ENCODE assay signal across 8 cellular contexts in the genomic region with DNA sequence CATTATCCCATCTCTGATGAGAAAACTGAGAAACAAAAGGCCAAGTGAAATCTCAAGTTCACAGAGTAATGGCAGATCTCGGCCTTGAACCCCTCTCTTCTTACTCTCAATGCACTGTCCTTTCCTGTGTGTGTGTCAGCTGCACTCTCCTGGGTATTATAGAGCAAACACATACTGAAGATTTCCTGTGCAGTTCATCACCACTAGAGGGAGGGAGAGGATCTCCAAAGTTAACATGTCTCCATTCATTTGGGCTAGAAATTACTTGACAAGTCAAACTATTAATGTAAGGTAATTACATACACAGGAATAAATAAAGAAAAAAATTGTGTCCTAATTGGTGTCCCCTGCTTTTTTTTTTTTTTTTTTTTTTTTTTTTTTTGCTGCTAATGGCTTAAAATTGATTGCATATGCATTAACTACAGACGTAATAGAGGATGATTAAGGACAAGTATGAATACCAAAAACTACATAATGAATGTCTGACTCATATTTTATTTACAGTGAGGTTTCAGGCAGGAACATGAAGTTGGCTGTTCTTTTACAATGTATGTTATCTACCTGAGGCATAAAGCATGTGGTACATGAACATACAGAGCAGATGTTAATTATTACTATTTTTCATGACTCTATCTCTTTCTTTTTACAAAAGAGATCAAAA.
DNase-seq lines count a peak whose midpoint lies in the region; ATAC-seq and TF ChIP-seq lines count a peak whose summit lies in the region.

No MANE protein-coding gene starts in this region.

- H3K4me1 Mint-ChIP-seq in stimulated activated naive CD8-positive, alpha-beta T cell treated with anti-CD3 and anti-CD28 coated beads, Interleukin-15, amount 100 ng/mL, for 72 hours: no peaks in the 10 kb centered on the region

- ATAC-seq in stimulated activated naive CD8-positive, alpha-beta T cell treated with anti-CD3 and anti-CD28 coated beads, Interleukin-15, amount 100 ng/mL, for 72 hours: peak; percentile 83
- ATAC-seq in stimulated activated naive CD8-positive, alpha-beta T cell treated with anti-CD3 and anti-CD28 coated beads, Interleukin-15, Interleukin-2, amounts not matched to agents 100 U/mL and 50 U/mL, for 24 hours: no peak
- ATAC-seq in GM21619 (IDR thresholded peaks at IDR 0.05; ENCODE audit: unreplicated experiment): peak; percentile 89

- 44% methylated on average over 2 of the region's 2 CpGs for WGBS in liver

- TF ChIP-seq RAD21 in liver (IDR thresholded peaks at IDR 0.05): peak; percentile 81 to 90

- H3K36me3 ChIP-seq in NT2/D1 (ENCODE audit: insufficient read depth, insufficient read length, low read length): no peaks in the 10 kb centered on the region
- H3K36me3 ChIP-seq in liver (ENCODE audit: control insufficient read depth in 4 of 4, insufficient read depth in 3 of 4, low read depth in 1 of 4, low read length in 3 of 4): no peaks in the 10 kb centered on the region

- no peak overlapping the region for H3K27ac ChIP-seq in liver (ENCODE audit: low read depth in 1 of 2, low read length in 2 of 2)

- H3K9ac ChIP-seq in NT2/D1 (ENCODE audit: insufficient read length, low read depth) (no peak overlapping the region), liver (ENCODE audit: low read depth in 1 of 2, low read length in 2 of 2) (no peak overlapping the region)

- no peaks in the 10 kb centered on the region for H3K27me3 ChIP-seq in NT2/D1 (ENCODE audit: insufficient read depth, insufficient read length)
- peaks cover 0 to 3% (median 0%) of the 10 kb centered on the region in 4 donors for H3K27me3 ChIP-seq in liver (ENCODE audit: control insufficient read depth in 4 of 4, insufficient read depth in 4 of 4, low read length in 3 of 4)

- no peak overlapping the region for H3K27ac Mint-ChIP-seq in stimulated activated naive CD8-positive, alpha-beta T cell treated with anti-CD3 and anti-CD28 coated beads, Interleukin-15, amount 100 ng/mL, for 72 hours

- H3K9me3 ChIP-seq in NT2/D1 (ENCODE audit: insufficient read depth, low read length) (no peaks in the 10 kb centered on the region), liver (ENCODE audit: control insufficient read depth in 4 of 4, low read length in 3 of 4) (no peaks in the 10 kb centered on the region)

- H3K4me3 Mint-ChIP-seq in stimulated activated naive CD8-positive, alpha-beta T cell treated with anti-CD3 and anti-CD28 coated beads, Interleukin-15, amount 100 ng/mL, for 72 hours: no peak overlapping the region

- TF ChIP-seq CTCF in liver (IDR thresholded peaks at IDR 0.05; ENCODE audit: low read depth, low read length, missing input control): peak; percentile 76

- no peaks in the 10 kb centered on the region for H3K9me3 Mint-ChIP-seq in stimulated activated naive CD8-positive, alpha-beta T cell treated with anti-CD3 and anti-CD28 coated beads, Interleukin-15, amount 100 ng/mL, for 72 hours

- H3K4me1 ChIP-seq in NT2/D1 (ENCODE audit: insufficient read depth, insufficient read length): no peaks in the 10 kb centered on the region
- no peaks in the 10 kb centered on the region for H3K4me1 ChIP-seq in liver (ENCODE audit: control insufficient read depth in 4 of 4, insufficient read depth in 4 of 4, low read length in 3 of 4)

- DNase-seq in stimulated activated naive CD8-positive, alpha-beta T cell treated with anti-CD3 and anti-CD28 coated beads, Interleukin-15, amount 100 ng/mL, for 72 hours: no peak
- DNase-seq in stimulated activated naive CD8-positive, alpha-beta T cell treated with anti-CD3 and anti-CD28 coated beads, Interleukin-15, Interleukin-2, amounts not matched to agents 100 U/mL and 50 U/mL, for 24 hours: no peak
- DNase-seq in HS-5 (ENCODE audit: low read depth) (peak; percentile 66), NT2/D1 (ENCODE audit: low read depth, low spot score) (peak; percentile 57)
- DNase-seq in central memory CD4-positive, alpha-beta T cell: peak; percentile 23
- DNase-seq in NK-92 treated with Interleukin-12 subunit alpha and Interleukin-12 subunit beta, amount 100 ng/mL, for 24 hours (lab: John Stamatoyannopoulos, UW): no peak

- H3K27me3 Mint-ChIP-seq in stimulated activated naive CD8-positive, alpha-beta T cell treated with anti-CD3 and anti-CD28 coated beads, Interleukin-15, amount 100 ng/mL, for 72 hours: peaks cover 9% of the 10 kb centered on the region

- H3K4me3 ChIP-seq in NT2/D1 (ENCODE audit: insufficient read length, low read depth) (no peak overlapping the region), liver (ENCODE audit: low read depth in 1 of 3, low read length in 3 of 3) (no peak overlapping the region)

TF ChIP-seq in liver, 16 proteins besides CTCF, POLR2A, EP300 and RAD21:
- TF ChIP-seq GABPA (IDR thresholded peaks at IDR 0.05 in 1 of 2, conservative IDR thresholded peaks at IDR 0.05 in 1 of 2) (no peak), RXRA (IDR thresholded peaks at IDR 0.05) (no peak)
- TF ChIP-seq, protein P1, sequence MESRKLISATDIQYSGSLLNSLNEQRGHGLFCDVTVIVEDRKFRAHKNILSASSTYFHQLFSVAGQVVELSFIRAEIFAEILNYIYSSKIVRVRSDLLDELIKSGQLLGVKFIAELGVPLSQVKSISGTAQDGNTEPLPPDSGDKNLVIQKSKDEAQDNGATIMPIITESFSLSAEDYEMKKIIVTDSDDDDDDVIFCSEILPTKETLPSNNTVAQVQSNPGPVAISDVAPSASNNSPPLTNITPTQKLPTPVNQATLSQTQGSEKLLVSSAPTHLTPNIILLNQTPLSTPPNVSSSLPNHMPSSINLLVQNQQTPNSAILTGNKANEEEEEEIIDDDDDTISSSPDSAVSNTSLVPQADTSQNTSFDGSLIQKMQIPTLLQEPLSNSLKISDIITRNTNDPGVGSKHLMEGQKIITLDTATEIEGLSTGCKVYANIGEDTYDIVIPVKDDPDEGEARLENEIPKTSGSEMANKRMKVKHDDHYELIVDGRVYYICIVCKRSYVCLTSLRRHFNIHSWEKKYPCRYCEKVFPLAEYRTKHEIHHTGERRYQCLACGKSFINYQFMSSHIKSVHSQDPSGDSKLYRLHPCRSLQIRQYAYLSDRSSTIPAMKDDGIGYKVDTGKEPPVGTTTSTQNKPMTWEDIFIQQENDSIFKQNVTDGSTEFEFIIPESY (IDR thresholded peaks at IDR 0.05): no peak

Comparison
In these comparisons a context has a peak if more than half of its experiments do, and no peak if none do; other contexts are left out.
1. DNase-seq: peak in HS-5 (single experiment), NT2/D1 (single experiment) and central memory CD4-positive, alpha-beta T cell (single experiment); none in stimulated activated naive CD8-positive, alpha-beta T cell treated with anti-CD3 and anti-CD28 coated beads, Interleukin-15, amount 100 ng/mL, for 72 hours (0 of 2), stimulated activated naive CD8-positive, alpha-beta T cell treated with anti-CD3 and anti-CD28 coated beads, Interleukin-15, Interleukin-2, amounts not matched to agents 100 U/mL and 50 U/mL, for 24 hours (single experiment) and NK-92 treated with Interleukin-12 subunit alpha and Interleukin-12 subunit beta, amount 100 ng/mL, for 24 hours (single experiment).